ENCODE assay signal across 8 cellular contexts in genomic region chr15:93072440-93073394, GRCh38. TPM values are rescaled to one million over a fixed set of nuclear protein-coding genes. Genes with fewer than 3 reads are reported as not detected.
A peak's percentile ranks its signal among the peaks of the same experiment; 100 is the strongest.
DNase-seq lines count a peak whose midpoint lies in the region; ATAC-seq, FAIRE-seq and TF ChIP-seq lines count a peak whose summit lies in the region.

No MANE protein-coding gene starts in this region.

- H3K79me2 ChIP-seq in neural cell (replicated peaks; ENCODE audit: insufficient read depth, low read length) = peaks cover 97% of the 10 kb centered on the region

- no peak for TF ChIP-seq CTCF in WI38 (IDR thresholded peaks at IDR 0.05; ENCODE audit: low read depth, low read length)
- peak; percentile 54 for TF ChIP-seq CTCF in neural cell (IDR thresholded peaks at IDR 0.05; ENCODE audit: poor library complexity, severe bottlenecking)

- peak overlapping the region; percentile 60 for H3K27ac ChIP-seq in neural cell (ENCODE audit: low read length)

- TF ChIP-seq EP300 in neural cell (conservative IDR thresholded peaks at IDR 0.05; ENCODE audit: poor library complexity, severe bottlenecking) = no peak

- no peaks in the 10 kb centered on the region for H3K9me2 ChIP-seq in neural cell (ENCODE audit: insufficient read depth, low read length)

- DNase-seq in AG20443 (ENCODE audit: low spot score) (peak; percentile 90), HTR-8/SVneo (ENCODE audit: insufficient read length, low spot score) (peak; percentile 74), frontal cortex (ENCODE audit: low spot score in 2 of 2) (peak; percentile 77 to 80), superior temporal gyrus (ENCODE audit: extremely low spot score) (no peak)

- TF ChIP-seq POLR2A in GM18505 (IDR thresholded peaks at IDR 0.05; ENCODE audit: borderline replicate concordance, extremely low read depth, insufficient read depth, insufficient read length) = no peak

- H4K20me1 ChIP-seq in neural cell (ENCODE audit: insufficient read depth) = no peaks in the 10 kb centered on the region

- H3K9ac ChIP-seq in neural cell (ENCODE audit: low read length) = peak overlapping the region; percentile 80

- H2AFZ ChIP-seq in neural cell (ENCODE audit: low read depth, low read length) = peak overlapping the region; percentile 45

- peak; percentile 23 for TF ChIP-seq RAD21 in neural cell (conservative IDR thresholded peaks at IDR 0.05)

- H3K27me3 ChIP-seq in neural cell (ENCODE audit: insufficient read depth, low read depth, low read length) = no peaks in the 10 kb centered on the region

- ATAC-seq in GM18505 (IDR thresholded peaks at IDR 0.05; ENCODE audit: unreplicated experiment) (no peak), GM21619 (IDR thresholded peaks at IDR 0.05; ENCODE audit: unreplicated experiment) (no peak)

- H3F3A ChIP-seq in neural cell (ENCODE audit: insufficient read depth, low read length, poor library complexity, severe bottlenecking) = no peaks in the 10 kb centered on the region

- FAIRE-seq in HTR-8/SVneo (lab: Jason Lieb, UNC) = no peak
- FAIRE-seq in frontal cortex (lab: Jason Lieb, UNC) = no peak

- H3K4me3 ChIP-seq in WI38 (ENCODE audit: low read depth, low read length) = peak overlapping the region; percentile 52
- peak overlapping the region; percentile 90 for H3K4me3 ChIP-seq in neural cell (ENCODE audit: low read length)

- no peaks in the 10 kb centered on the region for H3K36me3 ChIP-seq in neural cell (ENCODE audit: insufficient read depth, low read length)

- peak overlapping the region; percentile 87 for H3K4me2 ChIP-seq in neural cell (ENCODE audit: low read length)

- no peaks in the 10 kb centered on the region for H3K9me3 ChIP-seq in neural cell (ENCODE audit: low read length)

TF ChIP-seq in neural cell, 6 proteins besides CTCF, POLR2A, EP300 and RAD21:
- peak; percentile 43 for TF ChIP-seq SMC3 (conservative IDR thresholded peaks at IDR 0.05; ENCODE audit: poor library complexity)
- TF ChIP-seq EZH2 (IDR thresholded peaks at IDR 0.05; ENCODE audit: borderline replicate concordance, insufficient read depth, low read length, poor library complexity, severe bottlenecking) = no peak
- peak; percentile 15 for TF ChIP-seq POLR2AphosphoS5 (IDR thresholded peaks at IDR 0.05)
- peak; percentile 53 for TF ChIP-seq MXI1 (conservative IDR thresholded peaks at IDR 0.05; ENCODE audit: poor library complexity, severe bottlenecking)
- no peak for TF ChIP-seq TAF1 (IDR thresholded peaks at IDR 0.05; ENCODE audit: low read depth)

RNA-seq across cellular contexts. Expression of gene RGMA, which starts 16.3 kb away (rescaled TPM):
- 6.1 TPM for total RNA-seq in frontal cortex
- 9.5 and 16.6 TPM in 2 replicates for polyA plus RNA-seq in neural cell
- 27.8 and 31.2 TPM in 2 replicates for polyA minus RNA-seq in neural cell
